ENCODE assay signal across 1 cellular context in genomic region chr14:74493343-74494261, GRCh38.
A peak's percentile ranks its signal among the peaks of the same experiment; 100 is the strongest.
TF ChIP-seq lines count a peak whose summit lies in the region.

A gene with protein sequence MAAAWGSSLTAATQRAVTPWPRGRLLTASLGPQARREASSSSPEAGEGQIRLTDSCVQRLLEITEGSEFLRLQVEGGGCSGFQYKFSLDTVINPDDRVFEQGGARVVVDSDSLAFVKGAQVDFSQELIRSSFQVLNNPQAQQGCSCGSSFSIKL (plus strand): TSS chr14:74493765. CDS start chr14:74493775, 10 bp downstream.

TF ChIP-seq in HEK293, 187 proteins besides CTCF, POLR2A, EP300 and RAD21 (continued from another document and continues in another):
- TF ChIP-seq ZBTB21 (tag by site-specific recombination; IDR thresholded peaks at IDR 0.05) (no peak), HOXD13 (CRISPR knock-in tag; IDR thresholded peaks at IDR 0.05; ENCODE audit: borderline replicate concordance) (no peak), ZNF548 (tag by site-specific recombination; IDR thresholded peaks at IDR 0.05) (no peak), ZNF366 (tag by site-specific recombination; conservative IDR thresholded peaks at IDR 0.05) (no peak), ZNF645 (tag by site-specific recombination; IDR thresholded peaks at IDR 0.05) (no peak), ZNF324 (tag by site-specific recombination; IDR thresholded peaks at IDR 0.05) (no peak), ZBTB6 (tag by site-specific recombination; IDR thresholded peaks at IDR 0.05) (no peak), BCL11A (tag by site-specific recombination; IDR thresholded peaks at IDR 0.05; ENCODE audit: low read depth) (no peak), YY2 (tag by site-specific recombination; IDR thresholded peaks at IDR 0.05) (peak; percentile 71), ZNF398 (tag by site-specific recombination; IDR thresholded peaks at IDR 0.05) (peak; percentile 8; the same call in 1 of the 2 replicates), ZNF670 (tag by site-specific recombination; IDR thresholded peaks at IDR 0.05; ENCODE audit: low read depth) (no peak), ZNF391 (tag by site-specific recombination; IDR thresholded peaks at IDR 0.05; ENCODE audit: borderline replicate concordance, low read depth) (peak; percentile 46; the same call in 1 of the 2 replicates), ZNF473 (tag by site-specific recombination; IDR thresholded peaks at IDR 0.05) (no peak), ZBTB10 (tag by site-specific recombination; IDR thresholded peaks at IDR 0.05) (peak; percentile 91), ZNF76 (tag by site-specific recombination; IDR thresholded peaks at IDR 0.05; ENCODE audit: borderline replicate concordance, low read depth) (no peak; the same call in 1 of the 2 replicates), ZNF148 (tag by site-specific recombination; IDR thresholded peaks at IDR 0.05; ENCODE audit: borderline replicate concordance) (no peak), KLF10 (tag by site-specific recombination; IDR thresholded peaks at IDR 0.05) (peak; percentile 97), ZNF202 (tag by site-specific recombination; IDR thresholded peaks at IDR 0.05; ENCODE audit: borderline replicate concordance) (no peak), KLF7 (tag by site-specific recombination; IDR thresholded peaks at IDR 0.05; ENCODE audit: borderline replicate concordance) (no peak), ZNF621 (tag by site-specific recombination; IDR thresholded peaks at IDR 0.05) (no peak), GLIS2 (tag by site-specific recombination; IDR thresholded peaks at IDR 0.05) (peak; percentile 96), ZNF830 (tag by site-specific recombination; IDR thresholded peaks at IDR 0.05; ENCODE audit: low read depth) (no peak), ZSCAN23 (tag by site-specific recombination; IDR thresholded peaks at IDR 0.05) (no peak), ZNF416 (tag by site-specific recombination; IDR thresholded peaks at IDR 0.05) (no peak), ZNF768 (tag by site-specific recombination; IDR thresholded peaks at IDR 0.05) (no peak), BCL11B (tag by site-specific recombination; IDR thresholded peaks at IDR 0.05; ENCODE audit: low read depth) (no peak; the same call in 1 of the 2 replicates), ZNF280D (tag by site-specific recombination; IDR thresholded peaks at IDR 0.05) (no peak), ZNF530 (tag by site-specific recombination; IDR thresholded peaks at IDR 0.05; ENCODE audit: low read depth) (no peak), RBAK (tag by site-specific recombination; IDR thresholded peaks at IDR 0.05) (no peak), ZNF549 (tag by site-specific recombination; IDR thresholded peaks at IDR 0.05) (no peak), ZNF2 (tag by site-specific recombination; IDR thresholded peaks at IDR 0.05) (no peak), ZNF302 (tag by site-specific recombination; IDR thresholded peaks at IDR 0.05; ENCODE audit: low read depth) (no peak), ZNF48 (tag by site-specific recombination; IDR thresholded peaks at IDR 0.05) (no peak), ZNF19 (tag by site-specific recombination; IDR thresholded peaks at IDR 0.05; ENCODE audit: low read depth) (no peak)
- TF ChIP-seq, protein P1, sequence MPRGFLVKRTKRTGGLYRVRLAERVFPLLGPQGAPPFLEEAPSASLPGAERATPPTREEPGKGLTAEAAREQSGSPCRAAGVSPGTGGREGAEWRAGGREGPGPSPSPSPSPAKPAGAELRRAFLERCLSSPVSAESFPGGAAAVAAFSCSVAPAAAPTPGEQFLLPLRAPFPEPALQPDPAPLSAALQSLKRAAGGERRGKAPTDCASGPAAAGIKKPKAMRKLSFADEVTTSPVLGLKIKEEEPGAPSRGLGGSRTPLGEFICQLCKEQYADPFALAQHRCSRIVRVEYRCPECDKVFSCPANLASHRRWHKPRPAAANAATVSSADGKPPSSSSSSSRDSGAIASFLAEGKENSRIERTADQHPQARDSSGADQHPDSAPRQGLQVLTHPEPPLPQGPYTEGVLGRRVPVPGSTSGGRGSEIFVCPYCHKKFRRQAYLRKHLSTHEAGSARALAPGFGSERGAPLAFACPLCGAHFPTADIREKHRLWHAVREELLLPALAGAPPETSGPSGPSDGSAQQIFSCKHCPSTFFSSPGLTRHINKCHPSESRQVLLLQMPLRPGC (tag by site-specific recombination; IDR thresholded peaks at IDR 0.05) = no peak
- TF ChIP-seq, protein P2, sequence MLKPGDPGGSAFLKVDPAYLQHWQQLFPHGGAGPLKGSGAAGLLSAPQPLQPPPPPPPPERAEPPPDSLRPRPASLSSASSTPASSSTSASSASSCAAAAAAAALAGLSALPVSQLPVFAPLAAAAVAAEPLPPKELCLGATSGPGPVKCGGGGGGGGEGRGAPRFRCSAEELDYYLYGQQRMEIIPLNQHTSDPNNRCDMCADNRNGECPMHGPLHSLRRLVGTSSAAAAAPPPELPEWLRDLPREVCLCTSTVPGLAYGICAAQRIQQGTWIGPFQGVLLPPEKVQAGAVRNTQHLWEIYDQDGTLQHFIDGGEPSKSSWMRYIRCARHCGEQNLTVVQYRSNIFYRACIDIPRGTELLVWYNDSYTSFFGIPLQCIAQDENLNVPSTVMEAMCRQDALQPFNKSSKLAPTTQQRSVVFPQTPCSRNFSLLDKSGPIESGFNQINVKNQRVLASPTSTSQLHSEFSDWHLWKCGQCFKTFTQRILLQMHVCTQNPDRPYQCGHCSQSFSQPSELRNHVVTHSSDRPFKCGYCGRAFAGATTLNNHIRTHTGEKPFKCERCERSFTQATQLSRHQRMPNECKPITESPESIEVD (tag by site-specific recombination; IDR thresholded peaks at IDR 0.05) = no peak
- TF ChIP-seq, protein P3, sequence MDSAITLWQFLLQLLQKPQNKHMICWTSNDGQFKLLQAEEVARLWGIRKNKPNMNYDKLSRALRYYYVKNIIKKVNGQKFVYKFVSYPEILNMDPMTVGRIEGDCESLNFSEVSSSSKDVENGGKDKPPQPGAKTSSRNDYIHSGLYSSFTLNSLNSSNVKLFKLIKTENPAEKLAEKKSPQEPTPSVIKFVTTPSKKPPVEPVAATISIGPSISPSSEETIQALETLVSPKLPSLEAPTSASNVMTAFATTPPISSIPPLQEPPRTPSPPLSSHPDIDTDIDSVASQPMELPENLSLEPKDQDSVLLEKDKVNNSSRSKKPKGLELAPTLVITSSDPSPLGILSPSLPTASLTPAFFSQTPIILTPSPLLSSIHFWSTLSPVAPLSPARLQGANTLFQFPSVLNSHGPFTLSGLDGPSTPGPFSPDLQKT (IDR thresholded peaks at IDR 0.05; ENCODE audit: borderline replicate concordance, low read depth, low read length) = no peak
- TF ChIP-seq, protein P4, sequence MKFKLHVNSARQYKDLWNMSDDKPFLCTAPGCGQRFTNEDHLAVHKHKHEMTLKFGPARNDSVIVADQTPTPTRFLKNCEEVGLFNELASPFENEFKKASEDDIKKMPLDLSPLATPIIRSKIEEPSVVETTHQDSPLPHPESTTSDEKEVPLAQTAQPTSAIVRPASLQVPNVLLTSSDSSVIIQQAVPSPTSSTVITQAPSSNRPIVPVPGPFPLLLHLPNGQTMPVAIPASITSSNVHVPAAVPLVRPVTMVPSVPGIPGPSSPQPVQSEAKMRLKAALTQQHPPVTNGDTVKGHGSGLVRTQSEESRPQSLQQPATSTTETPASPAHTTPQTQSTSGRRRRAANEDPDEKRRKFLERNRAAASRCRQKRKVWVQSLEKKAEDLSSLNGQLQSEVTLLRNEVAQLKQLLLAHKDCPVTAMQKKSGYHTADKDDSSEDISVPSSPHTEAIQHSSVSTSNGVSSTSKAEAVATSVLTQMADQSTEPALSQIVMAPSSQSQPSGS (tag by site-specific recombination; IDR thresholded peaks at IDR 0.05; ENCODE audit: low read depth) = no peak
- TF ChIP-seq, protein P5, sequence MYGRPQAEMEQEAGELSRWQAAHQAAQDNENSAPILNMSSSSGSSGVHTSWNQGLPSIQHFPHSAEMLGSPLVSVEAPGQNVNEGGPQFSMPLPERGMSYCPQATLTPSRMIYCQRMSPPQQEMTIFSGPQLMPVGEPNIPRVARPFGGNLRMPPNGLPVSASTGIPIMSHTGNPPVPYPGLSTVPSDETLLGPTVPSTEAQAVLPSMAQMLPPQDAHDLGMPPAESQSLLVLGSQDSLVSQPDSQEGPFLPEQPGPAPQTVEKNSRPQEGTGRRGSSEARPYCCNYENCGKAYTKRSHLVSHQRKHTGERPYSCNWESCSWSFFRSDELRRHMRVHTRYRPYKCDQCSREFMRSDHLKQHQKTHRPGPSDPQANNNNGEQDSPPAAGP (tag by site-specific recombination; IDR thresholded peaks at IDR 0.05) = 0 out of 2 replicates have a peak, but pooled peaks have one; percentile 28
